33 cellular contexts compared by ENCODE assay signal in genomic region chr2:21033237-21034155, GRCh38. TPM values are rescaled to one million over a fixed set of nuclear protein-coding genes. Genes with fewer than 3 reads are reported as not detected.
"Had no signal": no experiment of that assay in that cellular context is flagged by ENCODE, and none has a peak within 500 bp of the region (broad histone marks: within the 10 kb centered on the region; RNA-seq: fewer than 3 reads in every experiment).

No MANE protein-coding gene starts in this region.

- H3K27ac Mint-ChIP-seq: naive thymus-derived CD8-positive, alpha-beta T cell; natural killer cell treated with Interleukin-12 subunit alpha and Interleukin-12 subunit beta and Interleukin-15 and Interleukin-18, amount 100 ng/mL, for 72 hours; nephron progenitor cell; progenitor cell of endocrine pancreas; stimulated activated memory B cell treated with anti-CD40 and anti-IgM and Interleukin-4, amounts not matched to agents 10 μg/mL and 1 μg/mL and 100 μg/mL, for 72 hours; stimulated activated naive CD8-positive, alpha-beta T cell treated with anti-CD3 and anti-CD28 coated beads, Interleukin-15, amount 100 ng/mL, for 72 hours; type B pancreatic cell had no signal

- H3K9ac ChIP-seq: parathyroid adenoma had no signal

- H3K4me3 ChIP-seq: ovary, psoas muscle, skin epidermis, smooth muscle cell, spleen, suprapubic skin, testis, tibial artery, transverse colon, upper lobe of right lung, uterus had no signal

- H3K4me1 Mint-ChIP-seq: naive thymus-derived CD8-positive, alpha-beta T cell; nephron progenitor cell; neural crest cell; stimulated activated memory B cell treated with anti-CD40 and anti-IgM and Interleukin-4, amounts not matched to agents 10 μg/mL and 1 μg/mL and 100 μg/mL, for 72 hours; stimulated activated naive CD8-positive, alpha-beta T cell treated with anti-CD3 and anti-CD28 coated beads, Interleukin-15, amount 100 ng/mL, for 72 hours had no signal

- DNase-seq: naive thymus-derived CD8-positive, alpha-beta T cell; nephron progenitor cell; nucleus accumbens; ovary; posterior cingulate gyrus; psoas muscle; right cardiac atrium; spleen; stimulated activated CD4-positive, alpha-beta T cell treated with anti-CD3 and anti-CD28 coated beads, Interleukin-12 subunit alpha, Interleukin-12 subunit beta, amount 100 ng/mL, for 4 hours; stimulated activated CD4-positive, alpha-beta T cell treated with anti-CD3 and anti-CD28 coated beads, Interleukin-1b, Interleukin-23, amount 100 ng/mL, for 48 hours; stimulated activated CD4-positive, alpha-beta T cell treated with anti-CD3 and anti-CD28 coated beads, Interleukin-4, amount 100 ng/mL, for 1 hour; stimulated activated CD4-positive, alpha-beta T cell treated with anti-CD3 and anti-CD28 coated beads, Interleukin-4, amount 100 ng/mL, for 4 hours; stimulated activated CD8-positive, alpha-beta memory T cell treated with anti-CD3 and anti-CD28 coated beads, Interleukin-4, amount 100 ng/mL, for 48 hours; stimulated activated naive CD4-positive, alpha-beta T cell; stimulated activated naive CD8-positive, alpha-beta T cell treated with anti-CD3 and anti-CD28 coated beads, Interleukin-15, amount 100 ng/mL, for 72 hours; stimulated activated naive CD8-positive, alpha-beta T cell treated with anti-CD3 and anti-CD28 coated beads, Interleukin-15, Interleukin-2, amounts not matched to agents 100 U/mL and 50 U/mL, for 24 hours; substantia nigra; testis; tibial artery; transverse colon; upper lobe of right lung; uterus had no signal

- H3K36me3 ChIP-seq: neutrophil, ovary, spleen, suprapubic skin, tibial artery, transverse colon, upper lobe of right lung, uterus had no signal

- H3K4me1 ChIP-seq: parathyroid adenoma, spleen, testis, uterus had no signal

- H3K36me3 Mint-ChIP-seq: natural killer cell treated with Interleukin-12 subunit alpha and Interleukin-12 subunit beta and Interleukin-15 and Interleukin-18, amount 100 ng/mL, for 72 hours; stimulated activated memory B cell treated with anti-CD40 and anti-IgM and Interleukin-4, amounts not matched to agents 10 μg/mL and 1 μg/mL and 100 μg/mL, for 72 hours; type B pancreatic cell had no signal

- H3K4me2 ChIP-seq: smooth muscle cell had no signal

- H3K9me3 ChIP-seq: neutrophil, ovary, psoas muscle, spleen, suprapubic skin, testis, tibial artery, transverse colon, upper lobe of right lung, uterus had no signal

- ATAC-seq: naive thymus-derived CD8-positive, alpha-beta T cell; natural killer cell treated with Interleukin-12 subunit alpha and Interleukin-12 subunit beta and Interleukin-15 and Interleukin-18, amount 100 ng/mL, for 72 hours; psoas muscle; sciatic nerve; stimulated activated memory B cell treated with anti-CD40 and anti-IgM and Interleukin-4, amounts not matched to agents 10 μg/mL and 1 μg/mL and 100 μg/mL, for 72 hours; stimulated activated naive CD8-positive, alpha-beta T cell treated with anti-CD3 and anti-CD28 coated beads, Interleukin-15, amount 100 ng/mL, for 72 hours; stimulated activated naive CD8-positive, alpha-beta T cell treated with anti-CD3 and anti-CD28 coated beads, Interleukin-15, Interleukin-2, amounts not matched to agents 100 U/mL and 50 U/mL, for 24 hours; upper lobe of right lung had no signal

- H3K79me2 ChIP-seq: parathyroid adenoma had no signal

- H3K4me3 Mint-ChIP-seq: naive thymus-derived CD8-positive, alpha-beta T cell; natural killer cell treated with Interleukin-12 subunit alpha and Interleukin-12 subunit beta and Interleukin-15 and Interleukin-18, amount 100 ng/mL, for 72 hours; nephron progenitor cell; neural crest cell; stimulated activated memory B cell treated with anti-CD40 and anti-IgM and Interleukin-4, amounts not matched to agents 10 μg/mL and 1 μg/mL and 100 μg/mL, for 72 hours; stimulated activated naive CD8-positive, alpha-beta T cell treated with anti-CD3 and anti-CD28 coated beads, Interleukin-15, amount 100 ng/mL, for 72 hours; type B pancreatic cell had no signal

- H3K9me3 Mint-ChIP-seq: natural killer cell treated with Interleukin-12 subunit alpha and Interleukin-12 subunit beta and Interleukin-15 and Interleukin-18, amount 100 ng/mL, for 72 hours; nephron progenitor cell; neural crest cell; stimulated activated memory B cell treated with anti-CD40 and anti-IgM and Interleukin-4, amounts not matched to agents 10 μg/mL and 1 μg/mL and 100 μg/mL, for 72 hours; stimulated activated naive CD8-positive, alpha-beta T cell treated with anti-CD3 and anti-CD28 coated beads, Interleukin-15, amount 100 ng/mL, for 72 hours; type B pancreatic cell had no signal

- H2AFZ ChIP-seq: parathyroid adenoma had no signal

- H3K27me3 Mint-ChIP-seq: progenitor cell of endocrine pancreas had no signal

- H3K27ac ChIP-seq: neutrophil, ovary, parathyroid adenoma, psoas muscle, skin epidermis, spleen, suprapubic skin, testis, tibial artery, transverse colon, upper lobe of right lung, uterus had no signal

- H3K27me3 ChIP-seq: neutrophil, ovary, spleen, suprapubic skin, testis, tibial artery, transverse colon, upper lobe of right lung, uterus had no signal

RNA-seq across cellular contexts. Expression of gene APOB, which starts 10.4 kb away (rescaled TPM):
- total RNA-seq: naive thymus-derived CD8-positive, alpha-beta T cell; natural killer cell treated with Interleukin-12 subunit alpha and Interleukin-12 subunit beta and Interleukin-15 and Interleukin-18, amount 100 ng/mL, for 72 hours had no signal
- polyA plus RNA-seq: naive thymus-derived CD8-positive, alpha-beta T cell had no signal
